32 cellular contexts compared by ENCODE assay signal in the genomic region with DNA sequence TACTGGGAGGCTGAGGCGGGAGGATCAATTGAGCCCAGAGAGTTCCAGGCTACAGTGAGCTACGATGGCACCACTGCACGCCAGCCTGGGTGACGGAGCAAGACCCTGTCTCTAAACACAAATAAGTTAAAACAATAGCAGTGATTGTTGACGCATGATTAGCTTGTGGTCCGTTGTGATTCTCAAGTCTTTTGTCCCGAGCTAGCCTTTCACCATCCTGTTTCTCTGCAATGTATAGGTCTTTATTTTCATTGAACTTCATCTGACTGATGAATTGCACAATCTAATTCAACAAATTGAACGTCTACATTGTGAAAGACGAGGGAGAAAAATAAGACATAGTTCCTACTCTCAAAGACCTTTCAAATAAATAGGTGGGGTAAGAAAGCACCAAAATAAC. TPM values are rescaled to one million over a fixed set of nuclear protein-coding genes. Genes with fewer than 3 reads are reported as not detected.
"Had no signal": no experiment of that assay in that cellular context is flagged by ENCODE, and none has a peak within 500 bp of the region (broad histone marks: within the 10 kb centered on the region; RNA-seq: fewer than 3 reads in every experiment).

No MANE protein-coding gene starts in this region.

- H3K27me3 ChIP-seq: gastrocnemius medialis, hepatocyte, left lung, ovary, suprapubic skin, transverse colon, upper lobe of right lung, uterus had no signal

- H3K4me1 ChIP-seq: spleen, suprapubic skin, transverse colon, upper lobe of right lung, uterus had no signal

- H3K27ac ChIP-seq: gastrocnemius medialis, hepatocyte, left lung, ovary, psoas muscle, skin epidermis, spleen, suprapubic skin, transverse colon, uterus had no signal

- H3K9me3 ChIP-seq: gastrocnemius medialis, left lung, mucosa of descending colon, ovary, psoas muscle, spleen, suprapubic skin, transverse colon, upper lobe of right lung, uterus had no signal

- H3K27ac Mint-ChIP-seq: effector memory CD8-positive, alpha-beta T cell; natural killer cell treated with Interleukin-12 subunit alpha and Interleukin-12 subunit beta and Interleukin-15 and Interleukin-18, amount 100 ng/mL, for 72 hours; stimulated activated naive B cell treated with anti-CD40 and anti-IgM and Interleukin-4, amounts not matched to agents 10 μg/mL and 1 μg/mL and 100 μg/mL, for 72 hours; stimulated activated naive CD8-positive, alpha-beta T cell treated with anti-CD3 and anti-CD28 coated beads, Interleukin-15, Interleukin-2, amounts not matched to agents 100 ng/mL and 50 ng/mL, for 24 hours had no signal

- H3K4me1 Mint-ChIP-seq: naive B cell; stimulated activated naive B cell treated with anti-CD40 and anti-IgM and Interleukin-4, amounts not matched to agents 10 μg/mL and 1 μg/mL and 100 μg/mL, for 72 hours had no signal

- H3K36me3 ChIP-seq: gastrocnemius medialis, left lung, ovary, spleen, suprapubic skin, transverse colon, upper lobe of right lung, uterus had no signal

- H3K4me3 Mint-ChIP-seq: effector memory CD8-positive, alpha-beta T cell; mesothelial cell of epicardium; natural killer cell treated with Interleukin-12 subunit alpha and Interleukin-12 subunit beta and Interleukin-15 and Interleukin-18, amount 100 ng/mL, for 72 hours; stimulated activated naive B cell treated with anti-CD40 and anti-IgM and Interleukin-4, amounts not matched to agents 10 μg/mL and 1 μg/mL and 100 μg/mL, for 72 hours; stimulated activated naive CD8-positive, alpha-beta T cell treated with anti-CD3 and anti-CD28 coated beads, Interleukin-15, Interleukin-2, amounts not matched to agents 100 ng/mL and 50 ng/mL, for 24 hours had no signal

- H3K9me3 Mint-ChIP-seq: effector memory CD8-positive, alpha-beta T cell; mesothelial cell of epicardium; natural killer cell treated with Interleukin-12 subunit alpha and Interleukin-12 subunit beta and Interleukin-15 and Interleukin-18, amount 100 ng/mL, for 72 hours; stimulated activated naive B cell treated with anti-CD40 and anti-IgM and Interleukin-4, amounts not matched to agents 10 μg/mL and 1 μg/mL and 100 μg/mL, for 72 hours; stimulated activated naive CD8-positive, alpha-beta T cell treated with anti-CD3 and anti-CD28 coated beads, Interleukin-15, Interleukin-2, amounts not matched to agents 100 ng/mL and 50 ng/mL, for 24 hours had no signal

- DNase-seq: cortex of kidney; effector memory CD8-positive, alpha-beta T cell; gastrocnemius medialis; head of caudate nucleus; kidney; mesenchymal stem cell; mucosa of descending colon; naive B cell; occipital lobe; ovary; posterior cingulate gyrus; psoas muscle; right cardiac atrium; spleen; stimulated activated CD4-positive, alpha-beta T cell treated with anti-CD3 and anti-CD28 coated beads, Interleukin-4, amount 100 ng/mL, for 4 hours; stimulated activated naive B cell treated with anti-CD40 and anti-IgM and Interleukin-4, amounts not matched to agents 10 μg/mL and 1 μg/mL and 100 μg/mL, for 72 hours; transverse colon; upper lobe of right lung; uterus had no signal

- H2AFZ ChIP-seq: hepatocyte had no signal

- H3K36me3 Mint-ChIP-seq: mesothelial cell of epicardium; naive B cell; natural killer cell treated with Interleukin-12 subunit alpha and Interleukin-12 subunit beta and Interleukin-15 and Interleukin-18, amount 100 ng/mL, for 72 hours; stimulated activated naive B cell treated with anti-CD40 and anti-IgM and Interleukin-4, amounts not matched to agents 10 μg/mL and 1 μg/mL and 100 μg/mL, for 72 hours had no signal

- H3K4me3 ChIP-seq: gastrocnemius medialis, hepatocyte, left lung, mucosa of descending colon, ovary, psoas muscle, skin epidermis, spleen, suprapubic skin, transverse colon, upper lobe of right lung, uterus had no signal

- H3K4me2 ChIP-seq: hepatocyte had no signal

- ATAC-seq: effector memory CD8-positive, alpha-beta T cell; gastrocnemius medialis; mucosa of descending colon; natural killer cell treated with Interleukin-12 subunit alpha and Interleukin-12 subunit beta and Interleukin-15 and Interleukin-18, amount 100 ng/mL, for 72 hours; psoas muscle; right cardiac atrium; stimulated activated naive B cell treated with anti-CD40 and anti-IgM and Interleukin-4, amounts not matched to agents 10 μg/mL and 1 μg/mL and 100 μg/mL, for 72 hours; upper lobe of right lung had no signal

RNA-seq across cellular contexts. Expression of a gene that starts 48.2 kb away (rescaled TPM):
- total RNA-seq: dermis microvascular lymphatic vessel endothelial cell; gastrocnemius medialis; glomerular endothelial cell; kidney; lower leg skin; lung microvascular endothelial cell; natural killer cell treated with Interleukin-12 subunit alpha and Interleukin-12 subunit beta and Interleukin-15 and Interleukin-18, amount 100 ng/mL, for 72 hours; renal cortical epithelial cell; right cardiac atrium; spleen; transverse colon; upper lobe of right lung had no signal
- polyA plus RNA-seq: esophagus, hepatocyte, right cardiac atrium, spleen had no signal
